In genomic region chr7:146084086-146084485, GRCh38 we compare ENCODE assay signal across 29 cellular contexts. TPM values are rescaled to one million over a fixed set of nuclear protein-coding genes. Genes with fewer than 3 reads are reported as not detected.
"Had no signal": no experiment of that assay in that cellular context is flagged by ENCODE, and none has a peak within 500 bp of the region (broad histone marks: within the 10 kb centered on the region; RNA-seq: fewer than 3 reads in every experiment).

No MANE protein-coding gene starts in this region.

- FAIRE-seq: colon, endometrium, endothelial cell of umbilical vein, frontal cortex had no signal

- H3K9me3 ChIP-seq: colonic mucosa, esophagus muscularis mucosa, esophagus squamous epithelium, gastrocnemius medialis, gastroesophageal sphincter, heart left ventricle, heart right ventricle had no signal

- H3K36me3 ChIP-seq: colonic mucosa, esophagus muscularis mucosa, esophagus squamous epithelium, gastrocnemius medialis, gastroesophageal sphincter, heart left ventricle, heart right ventricle had no signal

- H3K27me3 ChIP-seq: colonic mucosa, esophagus muscularis mucosa, esophagus squamous epithelium, foreskin keratinocyte, gastrocnemius medialis, gastroesophageal sphincter, heart left ventricle, heart right ventricle had no signal

- ATAC-seq: effector memory CD8-positive, alpha-beta T cell; foreskin keratinocyte; gastrocnemius medialis; gastroesophageal sphincter; heart left ventricle; heart right ventricle had no signal

- H3K27ac ChIP-seq: colonic mucosa, coronary artery, dorsolateral prefrontal cortex, epithelial cell of prostate, esophagus muscularis mucosa, esophagus squamous epithelium, foreskin keratinocyte, gastrocnemius medialis, gastroesophageal sphincter, heart left ventricle, heart right ventricle had no signal

- H3K4me1 ChIP-seq: colonic mucosa, esophagus muscularis mucosa, esophagus squamous epithelium, foreskin keratinocyte, gastrocnemius medialis, gastroesophageal sphincter, heart left ventricle, heart right ventricle had no signal

- DNase-seq: colonic mucosa; cortex of kidney; dermis blood vessel endothelial cell; dorsolateral prefrontal cortex; effector CD4-positive, alpha-beta T cell; effector CD8-positive, alpha-beta T cell; effector memory CD4-positive, alpha-beta T cell; effector memory CD8-positive, alpha-beta T cell; endodermal cell; erythroblast; esophagus squamous epithelium; foreskin fibroblast; foreskin keratinocyte; foreskin melanocyte; gastrocnemius medialis; glutamatergic neuron; head of caudate nucleus; heart left ventricle; heart right ventricle had no signal

- H3K4me3 ChIP-seq: colonic mucosa, coronary artery, dorsolateral prefrontal cortex, esophagus muscularis mucosa, esophagus squamous epithelium, gastrocnemius medialis, gastroesophageal sphincter, heart left ventricle, heart right ventricle had no signal

RNA-seq across cellular contexts. Expression of gene CNTNAP2, which starts 32.5 kb away (rescaled TPM):
- total RNA-seq: dermis blood vessel endothelial cell, endothelial cell of umbilical vein, fibroblast of lung, fibroblast of villous mesenchyme, gastrocnemius medialis had no signal
- polyA plus RNA-seq: endothelial cell of umbilical vein, fibroblast of lung had no signal
